2 cellular contexts compared by ENCODE assay signal in genomic region chr2:46804794-46805193, GRCh38.
TF ChIP-seq lines count a peak whose summit lies in the region.

No MANE protein-coding gene starts in this region.

TF ChIP-seq in SK-N-SH, 30 proteins besides CTCF, POLR2A, EP300 and RAD21:
- TF ChIP-seq IRF3 (IDR thresholded peaks at IDR 0.05; ENCODE audit: low read depth, low read length) = no peak
- TF ChIP-seq RFX5 (IDR thresholded peaks at IDR 0.05; ENCODE audit: low read length) = no peak
- no peak for TF ChIP-seq FOXM1 (IDR thresholded peaks at IDR 0.05; ENCODE audit: low read depth)
- no peak for TF ChIP-seq ZBTB33 (IDR thresholded peaks at IDR 0.05; ENCODE audit: borderline replicate concordance, low read depth)
- TF ChIP-seq FOSL2 (IDR thresholded peaks at IDR 0.05; ENCODE audit: borderline replicate concordance, low read depth) = no peak
- TF ChIP-seq POLR2AphosphoS5 (IDR thresholded peaks at IDR 0.05; ENCODE audit: low read depth, low read length) = no peak
- TF ChIP-seq JUND (IDR thresholded peaks at IDR 0.05) = no peak
- no peak for TF ChIP-seq NFIC (IDR thresholded peaks at IDR 0.05; ENCODE audit: borderline replicate concordance)
- TF ChIP-seq TEAD4 (IDR thresholded peaks at IDR 0.05; ENCODE audit: borderline replicate concordance, insufficient read depth) = no peak
- TF ChIP-seq RCOR1 (IDR thresholded peaks at IDR 0.05; ENCODE audit: low read length) = no peak
- TF ChIP-seq RXRA (IDR thresholded peaks at IDR 0.05; ENCODE audit: borderline replicate concordance, low read depth) = no peak
- no peak for TF ChIP-seq USF1 (IDR thresholded peaks at IDR 0.05; ENCODE audit: borderline replicate concordance, low read depth)
- no peak for TF ChIP-seq TAF1 (IDR thresholded peaks at IDR 0.05; ENCODE audit: borderline replicate concordance, low read depth, low read length)

TF ChIP-seq in SK-N-SH treated with all-trans-retinoic acid at 6 μM for 48 hours, 23 proteins besides CTCF, POLR2A, EP300 and RAD21 (continued from another document):
- TF ChIP-seq CSRNP3 (CRISPR knock-in tag; IDR thresholded peaks at IDR 0.05) (no peak), SNAI2 (CRISPR knock-in tag; IDR thresholded peaks at IDR 0.05) (no peak), POU6F1 (CRISPR knock-in tag; IDR thresholded peaks at IDR 0.05; ENCODE audit: borderline replicate concordance, low read depth) (no peak), ARNTL (CRISPR knock-in tag; IDR thresholded peaks at IDR 0.05; ENCODE audit: borderline replicate concordance, low read depth) (no peak), ZFP30 (CRISPR knock-in tag; IDR thresholded peaks at IDR 0.05) (no peak), ISL1 (CRISPR knock-in tag; IDR thresholded peaks at IDR 0.05) (no peak), PATZ1 (CRISPR knock-in tag; IDR thresholded peaks at IDR 0.05; ENCODE audit: borderline replicate concordance) (no peak), ZC3H10 (CRISPR knock-in tag; IDR thresholded peaks at IDR 0.05) (no peak), ZNF565 (CRISPR knock-in tag; conservative IDR thresholded peaks at IDR 0.05; ENCODE audit: low read depth) (no peak), ZNF70 (CRISPR knock-in tag; IDR thresholded peaks at IDR 0.05) (no peak), ESRRG (CRISPR knock-in tag; IDR thresholded peaks at IDR 0.05) (no peak), TCF4 (CRISPR knock-in tag; IDR thresholded peaks at IDR 0.05; ENCODE audit: borderline replicate concordance) (no peak), ZFP3 (CRISPR knock-in tag; IDR thresholded peaks at IDR 0.05) (no peak)
